ENCODE assay signal across 1 cellular context in the genomic region with DNA sequence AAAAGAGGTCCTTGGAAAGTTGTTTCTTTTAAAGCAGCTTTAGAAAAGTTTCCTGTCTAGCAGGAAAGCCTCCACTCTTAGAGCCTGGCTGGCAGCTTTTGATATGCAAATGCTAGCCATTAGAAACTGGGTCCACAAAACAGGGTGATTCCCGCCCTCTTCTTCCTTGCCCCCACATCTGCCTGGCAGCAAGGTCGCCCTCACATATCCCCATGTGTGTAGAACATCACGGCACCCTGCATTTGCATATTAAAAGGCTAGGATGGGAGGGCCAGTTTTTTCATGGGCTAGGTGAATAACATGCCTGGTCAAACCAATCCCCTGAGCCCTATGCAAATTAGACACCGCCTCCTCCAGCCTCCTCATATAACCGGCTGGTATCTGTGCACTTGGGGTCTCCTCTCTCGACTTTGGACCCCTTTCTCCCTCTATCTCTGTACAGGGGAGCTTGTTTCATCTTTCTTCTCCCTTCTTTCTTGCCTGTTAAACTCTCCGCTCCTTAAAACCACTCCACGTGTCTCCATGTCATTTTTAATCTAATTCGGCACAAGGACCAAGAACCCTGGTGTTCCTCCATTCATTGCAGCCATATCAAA.
TF ChIP-seq lines count a peak whose summit lies in the region.

No MANE protein-coding gene starts in this region.

TF ChIP-seq in H1, 55 proteins besides CTCF, POLR2A, EP300 and RAD21 (continued from another document):
- TF ChIP-seq HDAC2 (IDR thresholded peaks at IDR 0.05; ENCODE audit: borderline replicate concordance in 1 of 2, low read depth in 2 of 2, low read length in 2 of 2) (0 out of 4 replicates have a peak, but pooled peaks of 1 of the 2 experiments have one; percentile 49), TEAD4 (IDR thresholded peaks at IDR 0.05; ENCODE audit: low read depth, low read length) (no peak), POU5F1 (IDR thresholded peaks at IDR 0.05; ENCODE audit: low read depth, low read length) (peak; percentile 70; the same call in 1 of the 2 replicates), YY1 (IDR thresholded peaks at IDR 0.05; ENCODE audit: low read depth, low read length) (0 out of 2 replicates have a peak, but pooled peaks have one; percentile 19), TAF7 (optimal IDR thresholded peaks at IDR 0.05; ENCODE audit: borderline replicate concordance, low read depth, low read length) (peak; percentile 12), FOSL1 (IDR thresholded peaks at IDR 0.05; ENCODE audit: insufficient read depth, low read depth, low read length) (no peak), SRF (IDR thresholded peaks at IDR 0.05; ENCODE audit: low read depth, low read length) (no peak), GTF2F1 (IDR thresholded peaks at IDR 0.05; ENCODE audit: borderline replicate concordance, low read depth, low read length) (no peak), GABPA (IDR thresholded peaks at IDR 0.05; ENCODE audit: borderline replicate concordance, insufficient read depth, low read length) (no peak), E2F6 (IDR thresholded peaks at IDR 0.05) (peak; percentile 95), EGR1 (IDR thresholded peaks at IDR 0.05; ENCODE audit: borderline replicate concordance, low read depth, low read length) (no peak), TBP (IDR thresholded peaks at IDR 0.05; ENCODE audit: low read depth, low read length) (peak; percentile 84), HDAC6 (IDR thresholded peaks at IDR 0.05; ENCODE audit: low read depth, low read length) (no peak), NANOG (IDR thresholded peaks at IDR 0.05; ENCODE audit: insufficient read depth, low read depth, low read length, poor library complexity, severe bottlenecking) (peak; percentile 70), TCF12 (IDR thresholded peaks at IDR 0.05; ENCODE audit: low read depth, low read length) (peak; percentile 58; the same call in 1 of the 2 replicates), ASH2L (IDR thresholded peaks at IDR 0.05; ENCODE audit: low read length) (peak; percentile 33)
- TF ChIP-seq, protein P1, sequence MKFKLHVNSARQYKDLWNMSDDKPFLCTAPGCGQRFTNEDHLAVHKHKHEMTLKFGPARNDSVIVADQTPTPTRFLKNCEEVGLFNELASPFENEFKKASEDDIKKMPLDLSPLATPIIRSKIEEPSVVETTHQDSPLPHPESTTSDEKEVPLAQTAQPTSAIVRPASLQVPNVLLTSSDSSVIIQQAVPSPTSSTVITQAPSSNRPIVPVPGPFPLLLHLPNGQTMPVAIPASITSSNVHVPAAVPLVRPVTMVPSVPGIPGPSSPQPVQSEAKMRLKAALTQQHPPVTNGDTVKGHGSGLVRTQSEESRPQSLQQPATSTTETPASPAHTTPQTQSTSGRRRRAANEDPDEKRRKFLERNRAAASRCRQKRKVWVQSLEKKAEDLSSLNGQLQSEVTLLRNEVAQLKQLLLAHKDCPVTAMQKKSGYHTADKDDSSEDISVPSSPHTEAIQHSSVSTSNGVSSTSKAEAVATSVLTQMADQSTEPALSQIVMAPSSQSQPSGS (IDR thresholded peaks at IDR 0.05; ENCODE audit: low read length), result peak; percentile 60; the same call in 1 of the 2 replicates
- TF ChIP-seq, protein P2, sequence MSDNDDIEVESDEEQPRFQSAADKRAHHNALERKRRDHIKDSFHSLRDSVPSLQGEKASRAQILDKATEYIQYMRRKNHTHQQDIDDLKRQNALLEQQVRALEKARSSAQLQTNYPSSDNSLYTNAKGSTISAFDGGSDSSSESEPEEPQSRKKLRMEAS (IDR thresholded peaks at IDR 0.05), result peak; percentile 84
TF ChIP-seq in H1: peak in this region for 12.
